Comparison of ENCODE assay signal across 13 cellular contexts in the genomic region with DNA sequence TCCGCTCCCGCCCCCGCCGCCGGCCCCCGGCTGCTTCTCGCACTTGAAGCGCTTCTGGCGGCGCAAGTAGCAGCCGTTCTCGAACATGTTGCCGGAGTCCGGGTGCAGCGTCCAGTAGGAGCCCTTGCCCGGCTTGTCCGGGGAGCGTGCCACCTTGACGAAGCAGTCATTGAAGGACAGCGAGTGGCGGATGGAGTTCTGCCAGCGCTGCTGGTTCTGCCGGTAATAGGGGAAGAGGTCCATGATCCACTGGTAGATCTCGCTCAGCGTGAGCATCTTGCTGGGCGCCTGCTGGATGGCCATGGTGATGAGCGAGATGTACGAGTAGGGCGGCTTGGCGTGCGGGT. TPM values are rescaled to one million over a fixed set of nuclear protein-coding genes. Genes with fewer than 3 reads are reported as not detected.
DNase-seq lines count a peak whose midpoint lies in the region; ATAC-seq and TF ChIP-seq lines count a peak whose summit lies in the region.
"Had no signal": no experiment of that assay in that cellular context is flagged by ENCODE, and none has a peak within 500 bp of the region (broad histone marks: within the 10 kb centered on the region; RNA-seq: fewer than 3 reads in every experiment).

No MANE protein-coding gene starts in this region.

- no peak for TF ChIP-seq CTCF in WTC11 (IDR thresholded peaks at IDR 0.05)
- no peak for TF ChIP-seq CTCF in lung (IDR thresholded peaks at IDR 0.05; ENCODE audit: control extremely low read depth, extremely low read depth)
- no peak for TF ChIP-seq CTCF in upper lobe of right lung (IDR thresholded peaks at IDR 0.05)

- peaks cover 6% of the 10 kb centered on the region for H3K27me3 ChIP-seq in lung (ENCODE audit: control insufficient read depth, insufficient read depth)
- H3K27me3 ChIP-seq in upper lobe of right lung: peaks cover 89% of the 10 kb centered on the region
- H3K27me3 ChIP-seq: SJCRH30 had no signal

- H3K9me3 ChIP-seq in lung (ENCODE audit: control insufficient read depth in 2 of 2, insufficient read depth in 1 of 2, low read length in 1 of 2) (peaks cover 0 to 14% of the 10 kb centered on the region in 2 donors), upper lobe of right lung (no peaks in the 10 kb centered on the region)
- H3K9me3 ChIP-seq: SJCRH30 had no signal

- no peak overlapping the region for H3K27ac Mint-ChIP-seq in activated CD4-positive, alpha-beta memory T cell treated with anti-CD3 and anti-CD28 coated beads, Interleukin-2, amount 10 ng/mL, durations not matched to agents 7 days and 5 days
- no peak overlapping the region for H3K27ac Mint-ChIP-seq in activated CD4-positive, alpha-beta memory T cell treated with anti-CD3 and anti-CD28 coated beads for 36 hours
- no peak overlapping the region for H3K27ac Mint-ChIP-seq in WTC11
- H3K27ac Mint-ChIP-seq: activated naive CD4-positive, alpha-beta T cell treated with anti-CD3 and anti-CD28 coated beads for 36 hours had no signal

- H3K4me3 Mint-ChIP-seq in activated CD4-positive, alpha-beta memory T cell treated with anti-CD3 and anti-CD28 coated beads, Interleukin-2, amount 10 ng/mL, durations not matched to agents 7 days and 5 days: peak overlapping the region; percentile 27
- no peak overlapping the region for H3K4me3 Mint-ChIP-seq in activated CD4-positive, alpha-beta memory T cell treated with anti-CD3 and anti-CD28 coated beads for 36 hours
- H3K4me3 Mint-ChIP-seq in WTC11: peak overlapping the region; percentile 64
- H3K4me3 Mint-ChIP-seq: activated naive CD4-positive, alpha-beta T cell treated with anti-CD3 and anti-CD28 coated beads for 36 hours had no signal

- H3K36me3 ChIP-seq in lung (ENCODE audit: control insufficient read depth in 2 of 2, insufficient read depth in 2 of 2, low read length in 2 of 2) (no peaks in the 10 kb centered on the region), upper lobe of right lung (no peaks in the 10 kb centered on the region)
- H3K36me3 ChIP-seq: SJCRH30 had no signal

- H3K27me3 Mint-ChIP-seq in activated CD4-positive, alpha-beta memory T cell treated with anti-CD3 and anti-CD28 coated beads, Interleukin-2, amount 10 ng/mL, durations not matched to agents 7 days and 5 days: peaks cover 74% of the 10 kb centered on the region
- peaks cover 72% of the 10 kb centered on the region for H3K27me3 Mint-ChIP-seq in activated CD4-positive, alpha-beta memory T cell treated with anti-CD3 and anti-CD28 coated beads for 36 hours
- peaks cover 95% of the 10 kb centered on the region for H3K27me3 Mint-ChIP-seq in WTC11 (ENCODE audit: low read depth)

- H3K9me3 Mint-ChIP-seq in activated CD4-positive, alpha-beta memory T cell treated with anti-CD3 and anti-CD28 coated beads, Interleukin-2, amount 10 ng/mL, durations not matched to agents 7 days and 5 days: no peaks in the 10 kb centered on the region
- peaks cover 7% of the 10 kb centered on the region for H3K9me3 Mint-ChIP-seq in activated CD4-positive, alpha-beta memory T cell treated with anti-CD3 and anti-CD28 coated beads for 36 hours
- no peaks in the 10 kb centered on the region for H3K9me3 Mint-ChIP-seq in WTC11

- peaks cover 18% of the 10 kb centered on the region for H3K36me3 Mint-ChIP-seq in activated CD4-positive, alpha-beta memory T cell treated with anti-CD3 and anti-CD28 coated beads, Interleukin-2, amount 10 ng/mL, durations not matched to agents 7 days and 5 days (ENCODE audit: low read depth)
- peaks cover 26% of the 10 kb centered on the region for H3K36me3 Mint-ChIP-seq in activated CD4-positive, alpha-beta memory T cell treated with anti-CD3 and anti-CD28 coated beads for 36 hours
- no peaks in the 10 kb centered on the region for H3K36me3 Mint-ChIP-seq in WTC11

- H3K4me3 ChIP-seq in lung: peak overlapping the region; percentile 20
- peak overlapping the region; percentile 54 for H3K4me3 ChIP-seq in upper lobe of right lung
- H3K4me3 ChIP-seq: SJCRH30 had no signal

- CTCF ChIA-PET in activated CD4-positive, alpha-beta memory T cell treated with anti-CD3 and anti-CD28 coated beads, Interleukin-2, amount 10 ng/mL, durations not matched to agents 7 days and 5 days (lab: Charles Lee): no interaction called here
- CTCF ChIA-PET in activated CD4-positive, alpha-beta memory T cell treated with anti-CD3 and anti-CD28 coated beads for 36 hours (lab: Charles Lee): no interaction called here
- CTCF ChIA-PET in WTC11 (lab: Charles Lee): interaction anchor here (0.6 to 1.9 kb wide), 26 partner anchors 8 to 1069 kb away, joined by 3 to 14 read pairs (median 4); no protein-coding TSS in a partner anchor

- H3K4me1 Mint-ChIP-seq in activated CD4-positive, alpha-beta memory T cell treated with anti-CD3 and anti-CD28 coated beads, Interleukin-2, amount 10 ng/mL, durations not matched to agents 7 days and 5 days: peaks cover 13% of the 10 kb centered on the region
- H3K4me1 Mint-ChIP-seq in activated CD4-positive, alpha-beta memory T cell treated with anti-CD3 and anti-CD28 coated beads for 36 hours (ENCODE audit: low read depth): peaks cover 19% of the 10 kb centered on the region
- H3K4me1 Mint-ChIP-seq in WTC11: peaks cover 58% of the 10 kb centered on the region

- H3K27ac ChIP-seq in lung (ENCODE audit: low read depth in 1 of 2, low read length in 1 of 2) (peak overlapping the region in 1 of 2 donors; percentile 86), upper lobe of right lung (peak overlapping the region; percentile 82)
- H3K27ac ChIP-seq: SJCRH30 had no signal

- WGBS in lung, 2 donors: 4 to 6% methylated on average over 21 to 31 of the region's 31 CpGs

- DNase-seq in activated CD4-positive, alpha-beta memory T cell treated with anti-CD3 and anti-CD28 coated beads, Interleukin-2, amount 10 ng/mL, durations not matched to agents 7 days and 5 days: no peak
- DNase-seq in activated CD4-positive, alpha-beta memory T cell treated with anti-CD3 and anti-CD28 coated beads for 36 hours: no peak
- DNase-seq in WTC11 (ENCODE audit: low spot score) (peak; percentile 43), lung (ENCODE audit: low spot score) (peak; percentile 50), upper lobe of right lung (peak; percentile 78), iPS-NIHi11 (ENCODE audit: low spot score) (no peak)
- DNase-seq in stimulated activated CD4-positive, alpha-beta T cell treated with anti-CD3 and anti-CD28 coated beads, Interleukin-4, amount 100 ng/mL, for 4 hours: no peak
- DNase-seq in activated CD4-positive, alpha-beta T cell treated with anti-CD3 and anti-CD28 coated beads, Interleukin-2, amount 50 U/mL, for 48 hours: no peak
- DNase-seq: activated naive CD4-positive, alpha-beta T cell treated with anti-CD3 and anti-CD28 coated beads for 36 hours; hypothalamus; NCI-H2107; SJCRH30 had no signal

- peaks cover 3 to 6% of the 10 kb centered on the region in 2 donors for H3K4me1 ChIP-seq in lung (ENCODE audit: control insufficient read depth in 2 of 2, insufficient read depth in 2 of 2, low read length in 2 of 2)
- H3K4me1 ChIP-seq in upper lobe of right lung: peaks cover 13% of the 10 kb centered on the region
- H3K4me1 ChIP-seq: SJCRH30 had no signal

- intact Hi-C loops in activated CD4-positive, alpha-beta memory T cell treated with anti-CD3 and anti-CD28 coated beads for 36 hours (cut with micrococcal nuclease): loop anchor here (5.0 to 10.0 kb wide), 3 partner anchors 483 to 1075 kb away; a partner anchor contains a TSS
- intact Hi-C loops in upper lobe of right lung (cut with DNase I): no loop called here

- POLR2A ChIA-PET in activated CD4-positive, alpha-beta memory T cell treated with anti-CD3 and anti-CD28 coated beads, Interleukin-2, amount 10 ng/mL, durations not matched to agents 7 days and 5 days (lab: Charles Lee): no interaction called here
- POLR2A ChIA-PET in activated CD4-positive, alpha-beta memory T cell treated with anti-CD3 and anti-CD28 coated beads for 36 hours (lab: Charles Lee): no interaction called here
- POLR2A ChIA-PET in WTC11 (lab: Charles Lee): no interaction called here

- ATAC-seq in WTC11 (no peak), lung (ENCODE audit: insufficient read depth, low FRiP score) (no peak), upper lobe of right lung (peak; percentile 1)

TF ChIP-seq in WTC11, 78 proteins besides CTCF, POLR2A, EP300 and RAD21 (continues in another document):
- TF ChIP-seq, protein P1, sequence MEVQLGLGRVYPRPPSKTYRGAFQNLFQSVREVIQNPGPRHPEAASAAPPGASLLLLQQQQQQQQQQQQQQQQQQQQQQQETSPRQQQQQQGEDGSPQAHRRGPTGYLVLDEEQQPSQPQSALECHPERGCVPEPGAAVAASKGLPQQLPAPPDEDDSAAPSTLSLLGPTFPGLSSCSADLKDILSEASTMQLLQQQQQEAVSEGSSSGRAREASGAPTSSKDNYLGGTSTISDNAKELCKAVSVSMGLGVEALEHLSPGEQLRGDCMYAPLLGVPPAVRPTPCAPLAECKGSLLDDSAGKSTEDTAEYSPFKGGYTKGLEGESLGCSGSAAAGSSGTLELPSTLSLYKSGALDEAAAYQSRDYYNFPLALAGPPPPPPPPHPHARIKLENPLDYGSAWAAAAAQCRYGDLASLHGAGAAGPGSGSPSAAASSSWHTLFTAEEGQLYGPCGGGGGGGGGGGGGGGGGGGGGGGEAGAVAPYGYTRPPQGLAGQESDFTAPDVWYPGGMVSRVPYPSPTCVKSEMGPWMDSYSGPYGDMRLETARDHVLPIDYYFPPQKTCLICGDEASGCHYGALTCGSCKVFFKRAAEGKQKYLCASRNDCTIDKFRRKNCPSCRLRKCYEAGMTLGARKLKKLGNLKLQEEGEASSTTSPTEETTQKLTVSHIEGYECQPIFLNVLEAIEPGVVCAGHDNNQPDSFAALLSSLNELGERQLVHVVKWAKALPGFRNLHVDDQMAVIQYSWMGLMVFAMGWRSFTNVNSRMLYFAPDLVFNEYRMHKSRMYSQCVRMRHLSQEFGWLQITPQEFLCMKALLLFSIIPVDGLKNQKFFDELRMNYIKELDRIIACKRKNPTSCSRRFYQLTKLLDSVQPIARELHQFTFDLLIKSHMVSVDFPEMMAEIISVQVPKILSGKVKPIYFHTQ (CRISPR knock-in tag; IDR thresholded peaks at IDR 0.05): no peak
- no peak for TF ChIP-seq NR1H2 (CRISPR knock-in tag; IDR thresholded peaks at IDR 0.05)

RNA-seq across cellular contexts. Expression of a gene that starts 3.1 kb away (rescaled TPM):
- not detected for total RNA-seq in activated CD4-positive, alpha-beta memory T cell treated with anti-CD3 and anti-CD28 coated beads, Interleukin-2, amount 10 ng/mL, durations not matched to agents 7 days and 5 days
- total RNA-seq in activated CD4-positive, alpha-beta memory T cell treated with anti-CD3 and anti-CD28 coated beads for 36 hours: under 1 TPM; 0.12 to 0.19 TPM
- 0.21 to 0.34 TPM (median 0.28 TPM) in 3 replicates for total RNA-seq in WTC11 (2021)
- 10 to 100 TPM; 31.7 to 67.2 TPM for total RNA-seq in lung
- 10 to 100 TPM; 14.3 to 15.5 TPM for polyA plus RNA-seq in lung
- 20.6 TPM for total RNA-seq in upper lobe of right lung
- total RNA-seq: activated naive CD4-positive, alpha-beta T cell treated with anti-CD3 and anti-CD28 coated beads for 36 hours; temporal lobe had no signal

RNA-seq across cellular contexts. Expression of a gene that starts 3.5 kb away (rescaled TPM):
- total RNA-seq in activated CD4-positive, alpha-beta memory T cell treated with anti-CD3 and anti-CD28 coated beads, Interleukin-2, amount 10 ng/mL, durations not matched to agents 7 days and 5 days: not detected
- not detected for total RNA-seq in activated CD4-positive, alpha-beta memory T cell treated with anti-CD3 and anti-CD28 coated beads for 36 hours
- total RNA-seq in WTC11 (2021) (0.09 to 0.11 TPM in 2 of 3 replicates, not detected in the other), lung (10 to 100 TPM in 1 of 2 donors, 1 to 10 TPM in 1; 6.5 to 34.4 TPM), upper lobe of right lung (7.9 TPM)
- 1 to 10 TPM in 1 of 2 donors, under 1 TPM in 1; 0.50 to 3.4 TPM for polyA plus RNA-seq in lung
- total RNA-seq: activated naive CD4-positive, alpha-beta T cell treated with anti-CD3 and anti-CD28 coated beads for 36 hours had no signal

Comparison
In these comparisons a context has a peak if more than half of its experiments do, and no peak if none do; other contexts are left out.
1. DNase-seq: peak in WTC11 (single experiment), lung (single experiment) and upper lobe of right lung (single experiment); none in activated CD4-positive, alpha-beta memory T cell treated with anti-CD3 and anti-CD28 coated beads, Interleukin-2, amount 10 ng/mL, durations not matched to agents 7 days and 5 days (single experiment), activated CD4-positive, alpha-beta memory T cell treated with anti-CD3 and anti-CD28 coated beads for 36 hours (single experiment), stimulated activated CD4-positive, alpha-beta T cell treated with anti-CD3 and anti-CD28 coated beads, Interleukin-4, amount 100 ng/mL, for 4 hours (0 of 2), iPS-NIHi11 (single experiment) and activated CD4-positive, alpha-beta T cell treated with anti-CD3 and anti-CD28 coated beads, Interleukin-2, amount 50 U/mL, for 48 hours (0 of 2).
2. RNA of a gene that starts 3.1 kb away (total RNA-seq): 31.7 to 67.2 TPM in lung and 20.6 TPM in upper lobe of right lung (single experiment); 0.21 to 0.34 TPM in WTC11, 0.12 to 0.19 TPM in activated CD4-positive, alpha-beta memory T cell treated with anti-CD3 and anti-CD28 coated beads for 36 hours and not detected in activated CD4-positive, alpha-beta memory T cell treated with anti-CD3 and anti-CD28 coated beads, Interleukin-2, amount 10 ng/mL, durations not matched to agents 7 days and 5 days; every median in the first group is over 10 times any median in the second.